1 cellular context compared by ENCODE assay signal in the genomic region with DNA sequence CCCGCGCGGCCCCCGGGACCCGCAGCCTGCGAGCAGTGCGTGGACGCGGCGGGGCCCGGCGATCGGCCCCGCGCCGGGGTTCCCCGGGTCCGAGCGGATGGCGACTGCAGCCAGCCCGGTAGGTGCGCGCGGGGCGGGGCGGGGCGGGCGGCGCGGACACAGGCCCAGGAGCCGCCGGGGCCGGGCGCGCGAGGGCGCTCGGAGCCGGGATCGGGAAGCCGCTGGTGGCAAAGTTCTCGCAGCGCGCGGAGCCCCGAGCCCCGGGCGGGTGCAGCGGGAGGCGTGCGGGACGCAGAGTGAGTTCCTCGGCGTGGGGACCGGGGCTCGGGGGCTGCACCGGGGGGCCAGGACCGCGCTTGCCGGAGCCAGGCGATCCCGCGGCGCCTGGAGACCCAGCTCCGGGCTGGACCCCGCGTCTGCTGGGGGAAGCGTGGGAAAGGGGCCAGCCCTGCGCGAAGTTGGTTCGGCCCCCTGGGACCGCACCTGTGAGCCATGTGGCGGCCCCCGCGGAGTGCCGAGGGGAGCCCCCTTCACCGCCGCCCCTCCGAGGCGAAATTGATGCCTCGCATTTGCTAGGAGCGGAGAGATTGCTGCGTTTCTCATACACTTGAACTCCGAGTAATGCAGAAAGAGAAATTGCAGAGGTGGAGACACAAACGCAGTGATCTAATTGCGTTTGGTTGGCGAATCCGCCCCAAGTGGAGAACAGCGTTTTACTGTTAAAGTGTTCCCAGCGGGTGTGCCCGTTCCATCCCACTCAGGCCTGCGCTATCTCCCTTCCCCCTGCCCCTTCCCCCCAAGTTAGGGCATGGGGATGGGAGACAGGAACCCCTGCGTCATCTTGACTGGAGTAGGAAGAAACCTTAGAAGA.
TF ChIP-seq lines count a peak whose summit lies in the region.

No MANE protein-coding gene starts in this region.

TF ChIP-seq in HCT116, 20 proteins besides CTCF, POLR2A, EP300 and RAD21 (continued from another document):
- TF ChIP-seq, protein P1, sequence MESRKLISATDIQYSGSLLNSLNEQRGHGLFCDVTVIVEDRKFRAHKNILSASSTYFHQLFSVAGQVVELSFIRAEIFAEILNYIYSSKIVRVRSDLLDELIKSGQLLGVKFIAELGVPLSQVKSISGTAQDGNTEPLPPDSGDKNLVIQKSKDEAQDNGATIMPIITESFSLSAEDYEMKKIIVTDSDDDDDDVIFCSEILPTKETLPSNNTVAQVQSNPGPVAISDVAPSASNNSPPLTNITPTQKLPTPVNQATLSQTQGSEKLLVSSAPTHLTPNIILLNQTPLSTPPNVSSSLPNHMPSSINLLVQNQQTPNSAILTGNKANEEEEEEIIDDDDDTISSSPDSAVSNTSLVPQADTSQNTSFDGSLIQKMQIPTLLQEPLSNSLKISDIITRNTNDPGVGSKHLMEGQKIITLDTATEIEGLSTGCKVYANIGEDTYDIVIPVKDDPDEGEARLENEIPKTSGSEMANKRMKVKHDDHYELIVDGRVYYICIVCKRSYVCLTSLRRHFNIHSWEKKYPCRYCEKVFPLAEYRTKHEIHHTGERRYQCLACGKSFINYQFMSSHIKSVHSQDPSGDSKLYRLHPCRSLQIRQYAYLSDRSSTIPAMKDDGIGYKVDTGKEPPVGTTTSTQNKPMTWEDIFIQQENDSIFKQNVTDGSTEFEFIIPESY (IDR thresholded peaks at IDR 0.05; ENCODE audit: extremely low read depth, insufficient replicate concordance, low read length) = no peak
- TF ChIP-seq POLR2AphosphoS5 (IDR thresholded peaks at IDR 0.05; ENCODE audit: low read depth, low read length) = no peak
